ENCODE assay signal across 6 cellular contexts in the genomic region with DNA sequence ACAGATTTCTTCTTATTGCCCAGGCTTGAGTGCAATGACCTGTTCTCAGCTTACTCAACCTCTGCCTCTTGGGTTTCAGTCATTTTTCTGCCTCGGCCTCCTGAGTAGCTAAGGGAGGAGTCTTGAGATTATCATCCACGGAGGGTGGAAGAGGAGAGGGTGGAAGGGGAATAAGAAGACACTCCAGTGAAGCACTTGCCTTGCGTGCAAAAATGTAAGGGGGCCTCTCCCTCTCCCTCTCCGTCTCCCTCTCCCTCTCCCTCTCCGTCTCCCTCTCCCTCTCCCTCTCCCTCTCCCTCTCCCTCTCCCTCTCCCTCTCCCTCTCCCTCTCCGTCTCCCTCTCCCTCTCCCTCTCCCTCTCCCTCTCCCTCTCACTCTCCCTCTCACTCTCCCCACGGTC. TPM values are rescaled to one million over a fixed set of nuclear protein-coding genes. Genes with fewer than 3 reads are reported as not detected.
"Had no signal": no experiment of that assay in that cellular context is flagged by ENCODE, and none has a peak within 500 bp of the region (broad histone marks: within the 10 kb centered on the region; RNA-seq: fewer than 3 reads in every experiment).

No MANE protein-coding gene starts in this region.

RNA-seq across cellular contexts. Expression of gene CLEC18C, which starts 29.9 kb away (rescaled TPM):
- total RNA-seq: OCI-LY7, Right ventricle myocardium inferior, Right ventricle myocardium superior, RPMI7951, SJSA1, SK-MEL-5 had no signal
